22 cellular contexts compared by ENCODE assay signal in genomic region chr16:74987027-74987681, GRCh38. TPM values are rescaled to one million over a fixed set of nuclear protein-coding genes. Genes with fewer than 3 reads are reported as not detected.
A peak's percentile ranks its signal among the peaks of the same experiment; 100 is the strongest.
DNase-seq lines count a peak whose midpoint lies in the region; ATAC-seq, FAIRE-seq and TF ChIP-seq lines count a peak whose summit lies in the region.
"Had no signal": no experiment of that assay in that cellular context is flagged by ENCODE, and none has a peak within 500 bp of the region (broad histone marks: within the 10 kb centered on the region; RNA-seq: fewer than 3 reads in every experiment).

No MANE protein-coding gene starts in this region.

- no peak for TF ChIP-seq RAD21 in K562 (CRISPR knock-in tag; conservative IDR thresholded peaks at IDR 0.05 in 1 of 2, IDR thresholded peaks at IDR 0.05 in 1 of 2)

- no peak overlapping the region for H2BK5ac ChIP-seq in trophoblast cell (ENCODE audit: low read depth, low read length, poor library complexity)

- H3K4me3 Mint-ChIP-seq in GM23338 = no peak overlapping the region
- H3K4me3 Mint-ChIP-seq: CD14-positive monocyte; CD4-positive, alpha-beta T cell; CD8-positive, alpha-beta memory T cell had no signal

- H3K4me3 ChIP-seq in GM23338 (no peak overlapping the region), K562 (no peak overlapping the region), trophoblast cell (ENCODE audit: low read depth, low read length) (no peak overlapping the region), small intestine (ENCODE audit: low read depth in 1 of 2, low read length in 2 of 2) (no peak overlapping the region), MG63 (no peak overlapping the region)
- H3K4me3 ChIP-seq: A549; BLaER1 treated with 17β-estradiol and CSF1 and Interleukin-3, amounts not matched to agents 10 nM and 100 nM had no signal

- no peaks in the 10 kb centered on the region for H3K9me3 ChIP-seq in K562 (replicated peaks; ENCODE audit: control insufficient read depth, insufficient read depth, low read depth, low read length)
- H3K9me3 ChIP-seq in trophoblast cell (ENCODE audit: insufficient read depth, low read depth, low read length) = peaks cover 3% of the 10 kb centered on the region
- H3K9me3 ChIP-seq in small intestine (ENCODE audit: control insufficient read depth, low read depth) = no peaks in the 10 kb centered on the region
- no peaks in the 10 kb centered on the region for H3K9me3 ChIP-seq in MG63
- H3K9me3 ChIP-seq: A549; BE2C; BLaER1 treated with 17β-estradiol and CSF1 and Interleukin-3, amounts not matched to agents 10 nM and 100 nM had no signal

- TF ChIP-seq POLR2A in K562 (conservative IDR thresholded peaks at IDR 0.05) = no peak

- H3K4me1 Mint-ChIP-seq in GM23338 = peaks cover 15% of the 10 kb centered on the region

- no peak overlapping the region for H3K27ac Mint-ChIP-seq in GM23338
- H3K27ac Mint-ChIP-seq: CD14-positive monocyte; CD4-positive, alpha-beta T cell; CD8-positive, alpha-beta memory T cell had no signal

- peaks cover 18% of the 10 kb centered on the region for H3K27me3 Mint-ChIP-seq in GM23338 (ENCODE audit: insufficient read depth, low read depth, poor library complexity)
- H3K27me3 Mint-ChIP-seq: CD4-positive, alpha-beta T cell; CD8-positive, alpha-beta memory T cell had no signal

- intact Hi-C loops in K562 (cut with micrococcal nuclease) = no loop called here

- H3K23ac ChIP-seq in trophoblast cell (ENCODE audit: low read length) = no peak overlapping the region

- H3K9me3 Mint-ChIP-seq in GM23338 = no peaks in the 10 kb centered on the region
- H3K9me3 Mint-ChIP-seq: CD14-positive monocyte; CD4-positive, alpha-beta T cell; CD8-positive, alpha-beta memory T cell had no signal

- H3K9me2 ChIP-seq in GM23338 (ENCODE audit: insufficient read depth) = no peaks in the 10 kb centered on the region

- ATAC-seq in GM23338 (no peak), K562 (no peak), HG03571 (IDR thresholded peaks at IDR 0.05; ENCODE audit: unreplicated experiment) (no peak)
- ATAC-seq: A549 had no signal

- peaks cover 5% of the 10 kb centered on the region; the same call in 1 of the 3 replicates for H3K36me3 Mint-ChIP-seq in GM23338 (ENCODE audit: low read depth)
- H3K36me3 Mint-ChIP-seq: CD14-positive monocyte had no signal

- TF ChIP-seq EP300 in K562 (IDR thresholded peaks at IDR 0.05; ENCODE audit: low read length) = no peak

- H3K9ac ChIP-seq in K562 (ENCODE audit: insufficient read depth in 1 of 2, low read depth in 2 of 2, low read length in 2 of 2) (peak overlapping the region in 1 of 2 experiments; percentile 75; a peak in 2 of 4 replicates), trophoblast cell (ENCODE audit: low read length) (no peak overlapping the region)
- H3K9ac ChIP-seq: BLaER1 treated with 17β-estradiol and CSF1 and Interleukin-3, amounts not matched to agents 10 nM and 100 nM had no signal

- POLR2A ChIA-PET in K562 (lab: Yijun Ruan, JAX) = interaction anchor here (0.6 to 3.2 kb wide), 8 partner anchors 10 to 149 kb away, joined by 3 to 17 read pairs (median 3); partner anchors contain the start of gene ZNRF1

- no peak overlapping the region for H4K91ac ChIP-seq in trophoblast cell (ENCODE audit: low read depth, low read length)

- no peak overlapping the region for H3K18ac ChIP-seq in trophoblast cell (ENCODE audit: low read length)

- FAIRE-seq in K562 (lab: Jason Lieb, UNC) = no peak
- FAIRE-seq in small intestine (lab: Jason Lieb, UNC) = no peak
- FAIRE-seq: A549, G401.6, GM12892, H1 had no signal

- no peak for DNase-seq in GM23338 (ENCODE audit: low spot score)
- peak in 1 of 4 experiments; percentile 23 for DNase-seq in K562 (ENCODE audit: extremely low read depth in 1 of 4, low spot score in 3 of 4)
- DNase-seq in trophoblast cell = peak; percentile 85 to 95
- DNase-seq in small intestine = no peak
- no peak for DNase-seq in MG63
- DNase-seq: 8988T; ACHN; AML-193; BE2C; CD4-positive, alpha-beta T cell; CD8-positive, alpha-beta memory T cell; DMS153; DND-41; H7; HCEC 1CT had no signal

- no peak overlapping the region for H3K4ac ChIP-seq in trophoblast cell (ENCODE audit: low read depth, low read length)

- H4K20me1 ChIP-seq in GM23338 (replicated peaks; ENCODE audit: insufficient read depth) = no peaks in the 10 kb centered on the region; the same call in none of the 2 replicates
- no peaks in the 10 kb centered on the region for H4K20me1 ChIP-seq in K562 (replicated peaks; ENCODE audit: control insufficient read depth, insufficient read depth, low read length)

- no peaks in the 10 kb centered on the region for H3K27me3 ChIP-seq in GM23338 (ENCODE audit: insufficient read depth)
- H3K27me3 ChIP-seq in K562 (ENCODE audit: control insufficient read depth in 2 of 2, insufficient read depth in 2 of 2, low read length in 2 of 2) = no peaks in the 10 kb centered on the region
- no peaks in the 10 kb centered on the region for H3K27me3 ChIP-seq in trophoblast cell (ENCODE audit: insufficient read depth, low read length)
- H3K27me3 ChIP-seq in small intestine (ENCODE audit: control insufficient read depth in 2 of 2, insufficient read depth in 2 of 2, low read length in 2 of 2) = no peaks in the 10 kb centered on the region
- no peaks in the 10 kb centered on the region for H3K27me3 ChIP-seq in MG63
- H3K27me3 ChIP-seq: BE2C; BLaER1 treated with 17β-estradiol and CSF1 and Interleukin-3, amounts not matched to agents 10 nM and 100 nM had no signal

- no peak overlapping the region for H2BK120ac ChIP-seq in trophoblast cell (ENCODE audit: insufficient read depth, low read length, poor library complexity)

- CTCF ChIA-PET in K562 (lab: Yijun Ruan, JAX; ENCODE audit: low intra/inter-chr PET ratio) = no interaction called here

- H3K4me1 ChIP-seq in GM23338 (ENCODE audit: insufficient read depth) (peaks cover 8% of the 10 kb centered on the region), K562 (replicated peaks in 1 of 2; ENCODE audit: control insufficient read depth in 2 of 2, insufficient read depth in 2 of 2, low read length in 2 of 2) (peaks cover 32 to 37% of the 10 kb centered on the region in 2 experiments), trophoblast cell (ENCODE audit: control insufficient read depth in 1 of 2, insufficient read depth in 2 of 2, low read length in 2 of 2) (peaks cover 2 to 4% of the 10 kb centered on the region in 2 experiments), small intestine (ENCODE audit: control insufficient read depth in 2 of 2, insufficient read depth in 1 of 2, low read depth in 1 of 2, low read length in 1 of 2) (no peaks in the 10 kb centered on the region)
- H3K4me1 ChIP-seq: BE2C had no signal

- H3K9me1 ChIP-seq in K562 (ENCODE audit: control insufficient read depth, insufficient read depth, low read length) = no peaks in the 10 kb centered on the region

- H2AK5ac ChIP-seq in trophoblast cell (ENCODE audit: low read length) = no peak overlapping the region

- no peaks in the 10 kb centered on the region for H3F3A ChIP-seq in GM23338 (replicated peaks; ENCODE audit: low read depth)

- H3K36me3 ChIP-seq in GM23338 (ENCODE audit: insufficient read depth) (no peaks in the 10 kb centered on the region), K562 (ENCODE audit: control insufficient read depth, insufficient read depth, low read length) (peaks cover 9% of the 10 kb centered on the region), trophoblast cell (ENCODE audit: control insufficient read depth in 1 of 2, insufficient read depth in 2 of 2, low read length in 2 of 2) (peaks cover 2 to 3% of the 10 kb centered on the region in 2 experiments), small intestine (ENCODE audit: control insufficient read depth in 2 of 2, insufficient read depth in 2 of 2, low read length in 2 of 2) (no peaks in the 10 kb centered on the region), MG63 (no peaks in the 10 kb centered on the region)
- H3K36me3 ChIP-seq: BE2C; BLaER1 treated with 17β-estradiol and CSF1 and Interleukin-3, amounts not matched to agents 10 nM and 100 nM had no signal

- no peak overlapping the region for H4K8ac ChIP-seq in trophoblast cell (ENCODE audit: low read depth, low read length)

- H3K4me2 ChIP-seq in GM23338 (no peak overlapping the region), K562 (ENCODE audit: insufficient read depth, low read length) (no peak overlapping the region), trophoblast cell (ENCODE audit: low read length) (no peak overlapping the region)
- H3K4me2 ChIP-seq: BLaER1 treated with 17β-estradiol and CSF1 and Interleukin-3, amounts not matched to agents 10 nM and 100 nM had no signal

- no TSS peak for BruUV-seq in K562 (replicated peaks; lab: Mats Ljungman, UMichigan)

- TF ChIP-seq CTCF in GM23338 (conservative IDR thresholded peaks at IDR 0.05; ENCODE audit: low read depth in 2 of 2) = no peak
- no peak for TF ChIP-seq CTCF in K562 (IDR thresholded peaks at IDR 0.05 in 2 of 3, conservative IDR thresholded peaks at IDR 0.05 in 1 of 3; ENCODE audit: insufficient read depth in 2 of 3, low read depth in 1 of 3, low read length in 3 of 3)

- H3K27ac ChIP-seq in GM23338 (ENCODE audit: low read depth) = no peak overlapping the region
- peak overlapping the region; percentile 70; the same call in 2 of the 3 replicates for H3K27ac ChIP-seq in K562 (ENCODE audit: extremely low read depth, low read depth, low read length)
- H3K27ac ChIP-seq in trophoblast cell (ENCODE audit: low read depth, low read length) = no peak overlapping the region
- H3K27ac ChIP-seq in small intestine (ENCODE audit: low read depth in 1 of 2, low read length in 1 of 2) = no peak overlapping the region
- H3K27ac ChIP-seq: A549; BLaER1 treated with 17β-estradiol and CSF1 and Interleukin-3, amounts not matched to agents 10 nM and 100 nM had no signal

- WGBS in K562 (ENCODE audit: insufficient coverage, low coverage, missing lambda C conversion rate) = 60% methylated on average over 7 of the region's 8 CpGs
- no CpG with 5 or more reads among the region's 8 CpGs for WGBS in trophoblast cell (ENCODE audit: extremely low coverage, insufficient coverage, insufficient read length)
- WGBS in small intestine, 3 donors = 74 to 90% (median 77%) methylated on average over 8 of the region's 8 CpGs

- H3K79me2 ChIP-seq in GM23338 (replicated peaks; ENCODE audit: insufficient read depth) = peaks cover 25% of the 10 kb centered on the region
- H3K79me2 ChIP-seq in K562 (ENCODE audit: control insufficient read depth, insufficient read depth, low read length) = peaks cover 26% of the 10 kb centered on the region
- H3K79me2 ChIP-seq in trophoblast cell (ENCODE audit: control insufficient read depth, insufficient read depth, low read length, poor library complexity) = peaks cover 6% of the 10 kb centered on the region

- H2AFZ ChIP-seq in GM23338 = peak overlapping the region; percentile 28; the same call in 1 of the 2 replicates
- peak overlapping the region; percentile 74 for H2AFZ ChIP-seq in K562 (ENCODE audit: low read depth, low read length)
- H2AFZ ChIP-seq in trophoblast cell (ENCODE audit: insufficient read depth, low read length, poor library complexity) = no peak overlapping the region

- no peak overlapping the region for H2BK12ac ChIP-seq in trophoblast cell (ENCODE audit: low read length)

- in situ Hi-C loops in K562 (cut with MboI) = no loop called here

- no peak overlapping the region for H4K12ac ChIP-seq in trophoblast cell (ENCODE audit: low read depth, low read length)

- peaks cover 6% of the 10 kb centered on the region for H3K79me1 ChIP-seq in trophoblast cell (ENCODE audit: low read length)

- H3K14ac ChIP-seq in trophoblast cell (ENCODE audit: low read length) = no peak overlapping the region

RNA-seq across cellular contexts. Expression of gene WDR59, which starts 2.2 kb away (rescaled TPM):
- total RNA-seq in GM23338 (2014; rRNA removed; shearing (Covaris generic)) = 46.9 and 54.5 TPM in 2 replicates
- polyA plus RNA-seq in GM23338 (2016; fragmentation: Nextera tagmentation; extraction: Ambion mirVana) = 38.7 and 44.5 TPM in 2 replicates
- total RNA-seq in K562 (2011; cell fraction: chromatin; rRNA removed; ENCODE audit: low replicate concordance) = 271 and 313 TPM in 2 replicates
- 146 and 158 TPM in 2 replicates for total RNA-seq in K562 (2011; cell fraction: nucleolus; rRNA removed)
- total RNA-seq in K562 (2011; cell fraction: nucleoplasm; rRNA removed) = 157 and 158 TPM in 2 replicates
- 19.6 and 35.1 TPM in 2 replicates for total RNA-seq in K562 (2014; rRNA removed)
- 32.2 and 34.7 TPM in 2 replicates for total RNA-seq in K562 (2014; rRNA removed; fragmentation: Illumina TruSeq; extraction: Trizol)
- 20.0 and 28.0 TPM in 2 replicates for total RNA-seq in K562 (2015; rRNA removed; fragmentation: Illumina TruSeq; extraction: Trizol)
- total RNA-seq in K562 (2021) = 81.3 and 94.3 TPM in 2 replicates
- 119 and 126 TPM in 2 replicates for polyA plus RNA-seq in K562 (2011; rRNA removed)
- polyA plus RNA-seq in K562 (2011; cell fraction: cytosol; rRNA removed) = 89.5 and 105 TPM in 2 replicates
- polyA plus RNA-seq in K562 (2011; cell fraction: nucleus; rRNA removed) = 307 and 327 TPM in 2 replicates
- 42.5 and 56.4 TPM in 2 replicates for polyA plus RNA-seq in K562 (2012)
- polyA plus RNA-seq in K562 (2014; fragmentation: Illumina TruSeq; extraction: Trizol) = 47.6 and 59.0 TPM in 2 replicates
- polyA plus RNA-seq in K562 (2014; fragmentation: Nextera tagmentation; extraction: Ambion mirVana) = 10 to 100 TPM; 12.7 to 16.2 TPM
- polyA plus RNA-seq in K562 (2014; rRNA removed) = 52.2 and 57.4 TPM in 2 replicates
- polyA minus RNA-seq in K562 (2011; rRNA and poly(A)+ RNA removed) = 114 and 147 TPM in 2 replicates
- 38.2 and 42.9 TPM in 2 replicates for polyA minus RNA-seq in K562 (2011; cell fraction: cytosol; rRNA and poly(A)+ RNA removed)
- 63.0 and 94.5 TPM in 2 replicates for polyA minus RNA-seq in K562 (2011; cell fraction: nucleus; rRNA and poly(A)+ RNA removed)
- 33.8 and 36.1 TPM in 2 replicates for polyA plus RNA-seq in trophoblast cell (2013)
- polyA plus RNA-seq in small intestine = 10 to 100 TPM; 13.9 to 29.5 (median 20.8) TPM
- 5.4 and 12.9 TPM in 2 replicates for total RNA-seq in MG63 (2014; rRNA removed; shearing (Covaris generic); ENCODE audit: low replicate concordance)

RNA-seq across cellular contexts. Expression of gene ZNRF1, which starts 11.7 kb away (rescaled TPM):
- total RNA-seq in GM23338 (2014; rRNA removed; shearing (Covaris generic)) = 42.1 and 52.9 TPM in 2 replicates
- polyA plus RNA-seq in GM23338 (2016; fragmentation: Nextera tagmentation; extraction: Ambion mirVana) = 22.4 and 31.9 TPM in 2 replicates
- total RNA-seq in K562 (2011; cell fraction: chromatin; rRNA removed; ENCODE audit: low replicate concordance) = 26.9 and 43.7 TPM in 2 replicates
- total RNA-seq in K562 (2011; cell fraction: nucleolus; rRNA removed) = 26.5 and 31.6 TPM in 2 replicates
- 33.2 and 34.4 TPM in 2 replicates for total RNA-seq in K562 (2011; cell fraction: nucleoplasm; rRNA removed)
- total RNA-seq in K562 (2014; rRNA removed) = 30.4 and 32.4 TPM in 2 replicates
- total RNA-seq in K562 (2014; rRNA removed; fragmentation: Illumina TruSeq; extraction: Trizol) = 10.6 and 15.5 TPM in 2 replicates
- 17.2 and 18.8 TPM in 2 replicates for total RNA-seq in K562 (2015; rRNA removed; fragmentation: Illumina TruSeq; extraction: Trizol)
- total RNA-seq in K562 (2021) = 35.3 and 37.7 TPM in 2 replicates
- 19.1 and 25.1 TPM in 2 replicates for polyA plus RNA-seq in K562 (2011; rRNA removed)
- 16.8 and 30.1 TPM in 2 replicates for polyA plus RNA-seq in K562 (2011; cell fraction: cytosol; rRNA removed)
- polyA plus RNA-seq in K562 (2011; cell fraction: nucleus; rRNA removed) = 43.0 and 43.6 TPM in 2 replicates
- polyA plus RNA-seq in K562 (2012) = 24.0 and 31.0 TPM in 2 replicates
- polyA plus RNA-seq in K562 (2014; fragmentation: Illumina TruSeq; extraction: Trizol) = 20.1 and 21.0 TPM in 2 replicates
- 10 to 100 TPM in 1 of 2 experiments, 1 to 10 TPM in 1; 9.5 to 20.0 TPM for polyA plus RNA-seq in K562 (2014; fragmentation: Nextera tagmentation; extraction: Ambion mirVana)
- 21.8 and 23.9 TPM in 2 replicates for polyA plus RNA-seq in K562 (2014; rRNA removed)
- 17.3 and 24.2 TPM in 2 replicates for polyA minus RNA-seq in K562 (2011; rRNA and poly(A)+ RNA removed)
- polyA minus RNA-seq in K562 (2011; cell fraction: cytosol; rRNA and poly(A)+ RNA removed) = 20.2 and 22.4 TPM in 2 replicates
- 21.8 and 24.4 TPM in 2 replicates for polyA minus RNA-seq in K562 (2011; cell fraction: nucleus; rRNA and poly(A)+ RNA removed)
- polyA plus RNA-seq in trophoblast cell (2013) = 45.7 and 47.3 TPM in 2 replicates
- polyA plus RNA-seq in small intestine = 1 to 10 TPM; 5.8 to 9.1 (median 7.0) TPM
- 8.2 and 16.2 TPM in 2 replicates for total RNA-seq in MG63 (2014; rRNA removed; shearing (Covaris generic); ENCODE audit: low replicate concordance)

Comparison
In these comparisons a context has a peak if more than half of its experiments do, and no peak if none do; other contexts are left out.
1. DNase-seq: peak in trophoblast cell (2 of 2); none in GM23338 (single experiment), small intestine (single experiment) and MG63 (single experiment).